Comparison of ENCODE assay signal across 8 cellular contexts in the genomic region with DNA sequence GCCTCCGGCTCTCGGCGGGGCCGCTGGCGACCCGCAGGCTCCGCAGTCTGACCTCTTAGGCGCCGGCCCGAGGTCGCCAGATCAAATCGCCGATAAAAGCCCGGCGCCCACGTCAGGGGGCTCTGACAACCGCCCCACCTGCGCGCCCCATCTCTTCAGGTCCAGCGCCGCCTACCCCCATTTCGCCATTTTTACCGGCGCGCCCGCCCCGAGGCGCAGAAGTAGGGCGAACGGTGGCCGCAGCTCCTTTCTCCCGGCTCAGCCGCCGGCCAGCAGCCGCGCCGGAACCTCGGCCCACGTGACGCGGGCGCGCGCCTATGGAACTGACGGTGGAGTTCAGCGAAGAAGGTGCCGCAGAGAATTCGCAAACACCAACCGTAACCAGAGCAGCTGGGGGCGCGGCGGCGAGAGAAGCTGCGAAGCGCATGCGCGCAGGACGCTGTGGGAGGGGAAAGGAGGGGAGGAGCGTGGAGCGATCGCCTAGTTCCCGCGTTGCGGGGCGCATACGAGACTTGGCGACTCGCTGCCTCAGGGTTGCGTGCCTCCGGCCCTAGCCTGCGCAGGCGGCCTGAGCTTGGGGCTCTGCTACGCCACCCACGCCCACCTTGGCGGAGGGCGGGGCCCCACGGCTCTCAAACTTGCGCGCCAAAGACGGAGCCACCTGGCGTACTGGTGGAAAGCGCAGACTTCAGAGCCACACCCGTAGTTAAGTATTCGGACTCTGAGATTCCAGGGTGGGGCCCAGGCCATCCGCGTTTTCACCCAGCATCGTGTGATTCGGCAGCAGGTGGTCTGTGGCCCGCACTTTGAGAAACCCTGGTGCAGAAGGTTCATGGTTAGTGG. TPM values are rescaled to one million over a fixed set of nuclear protein-coding genes. Genes with fewer than 3 reads are reported as not detected.
DNase-seq lines count a peak whose midpoint lies in the region; ATAC-seq and TF ChIP-seq lines count a peak whose summit lies in the region.

A gene with protein sequence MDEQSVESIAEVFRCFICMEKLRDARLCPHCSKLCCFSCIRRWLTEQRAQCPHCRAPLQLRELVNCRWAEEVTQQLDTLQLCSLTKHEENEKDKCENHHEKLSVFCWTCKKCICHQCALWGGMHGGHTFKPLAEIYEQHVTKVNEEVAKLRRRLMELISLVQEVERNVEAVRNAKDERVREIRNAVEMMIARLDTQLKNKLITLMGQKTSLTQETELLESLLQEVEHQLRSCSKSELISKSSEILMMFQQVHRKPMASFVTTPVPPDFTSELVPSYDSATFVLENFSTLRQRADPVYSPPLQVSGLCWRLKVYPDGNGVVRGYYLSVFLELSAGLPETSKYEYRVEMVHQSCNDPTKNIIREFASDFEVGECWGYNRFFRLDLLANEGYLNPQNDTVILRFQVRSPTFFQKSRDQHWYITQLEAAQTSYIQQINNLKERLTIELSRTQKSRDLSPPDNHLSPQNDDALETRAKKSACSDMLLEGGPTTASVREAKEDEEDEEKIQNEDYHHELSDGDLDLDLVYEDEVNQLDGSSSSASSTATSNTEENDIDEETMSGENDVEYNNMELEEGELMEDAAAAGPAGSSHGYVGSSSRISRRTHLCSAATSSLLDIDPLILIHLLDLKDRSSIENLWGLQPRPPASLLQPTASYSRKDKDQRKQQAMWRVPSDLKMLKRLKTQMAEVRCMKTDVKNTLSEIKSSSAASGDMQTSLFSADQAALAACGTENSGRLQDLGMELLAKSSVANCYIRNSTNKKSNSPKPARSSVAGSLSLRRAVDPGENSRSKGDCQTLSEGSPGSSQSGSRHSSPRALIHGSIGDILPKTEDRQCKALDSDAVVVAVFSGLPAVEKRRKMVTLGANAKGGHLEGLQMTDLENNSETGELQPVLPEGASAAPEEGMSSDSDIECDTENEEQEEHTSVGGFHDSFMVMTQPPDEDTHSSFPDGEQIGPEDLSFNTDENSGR (minus strand): TSS at position 418 of the 843 bp plus-strand sequence. CDS start 419 bp downstream, outside the sequence.

- H3K27me3 Mint-ChIP-seq in T-helper 2 cell treated with Interferon-gamma antibody and Interleukin-4, amounts not matched to agents 5 μg/mL and 100 μg/mL, for 36 hours (ENCODE audit: low read depth), result no peaks in the 10 kb centered on the region

- peak within 1 kb of the TSS; percentile 87 to 89 for H3K27ac ChIP-seq in ascending aorta
- H3K27ac ChIP-seq in right cardiac atrium (ENCODE audit: low read length), result peak within 1 kb of the TSS; percentile 72
- peak within 1 kb of the TSS; percentile 85 for H3K27ac ChIP-seq in vagina

- H3K9me3 Mint-ChIP-seq in T-helper 2 cell treated with Interferon-gamma antibody and Interleukin-4, amounts not matched to agents 5 μg/mL and 100 μg/mL, for 36 hours, result no peaks in the 10 kb centered on the region

- peaks cover 52% of the 10 kb centered on the region for H3K4me1 Mint-ChIP-seq in T-helper 2 cell treated with Interferon-gamma antibody and Interleukin-4, amounts not matched to agents 5 μg/mL and 100 μg/mL, for 36 hours (ENCODE audit: low read depth)

- H3K36me3 ChIP-seq in ascending aorta (peaks cover 0 to 6% of the 10 kb centered on the region in 2 donors), vagina (no peaks in the 10 kb centered on the region)

- peak within 1 kb of the TSS; percentile 95 for H3K27ac Mint-ChIP-seq in T-helper 2 cell treated with Interferon-gamma antibody and Interleukin-4, amounts not matched to agents 5 μg/mL and 100 μg/mL, for 36 hours

- H3K4me3 ChIP-seq in ascending aorta (peak within 1 kb of the TSS; percentile 78 to 95), right cardiac atrium (ENCODE audit: low read length) (peak within 1 kb of the TSS; percentile 78), vagina (peak within 1 kb of the TSS; percentile 74 to 76)

- peaks cover 36% of the 10 kb centered on the region for H3K36me3 Mint-ChIP-seq in T-helper 2 cell treated with Interferon-gamma antibody and Interleukin-4, amounts not matched to agents 5 μg/mL and 100 μg/mL, for 36 hours (ENCODE audit: low read depth)

- intact Hi-C loops in ascending aorta (cut with DNase I), result loop anchor here (1.0 to 10.0 kb wide), 3 partner anchors 49 to 752 kb away; a partner anchor contains a TSS
- intact Hi-C loops in right cardiac atrium (cut with DNase I), result no loop called here
- intact Hi-C loops in vagina (cut with DNase I), result no loop called here

- TF ChIP-seq CTCF in ascending aorta (IDR thresholded peaks at IDR 0.05) (peak in 1 of 3 experiments; percentile 6), vagina (IDR thresholded peaks at IDR 0.05) (no peak)

- peak in 1 of 2 donors; percentile 29 for TF ChIP-seq POLR2A in vagina (IDR thresholded peaks at IDR 0.05)

- H3K9me3 ChIP-seq in ascending aorta, result no peaks in the 10 kb centered on the region
- H3K9me3 ChIP-seq in right cardiac atrium (ENCODE audit: control insufficient read depth, low read length), result no peaks in the 10 kb centered on the region
- no peaks in the 10 kb centered on the region for H3K9me3 ChIP-seq in vagina

- under 1% methylated on average over 89 of the region's 89 CpGs for WGBS in right cardiac atrium

- ATAC-seq in GM18502 (IDR thresholded peaks at IDR 0.05; ENCODE audit: poor library complexity, unreplicated experiment) (peak; percentile 94), HG02970 (IDR thresholded peaks at IDR 0.05; ENCODE audit: low FRiP score, unreplicated experiment) (peak; percentile 92), right cardiac atrium (peak; percentile 100)

- H3K27me3 ChIP-seq in ascending aorta (no peaks in the 10 kb centered on the region), right cardiac atrium (ENCODE audit: control insufficient read depth, insufficient read depth) (no peaks in the 10 kb centered on the region), vagina (no peaks in the 10 kb centered on the region)

- peak within 1 kb of the TSS; percentile 95 for H3K4me3 Mint-ChIP-seq in T-helper 2 cell treated with Interferon-gamma antibody and Interleukin-4, amounts not matched to agents 5 μg/mL and 100 μg/mL, for 36 hours

- DNase-seq in NCI-H1930 (lab: John Stamatoyannopoulos, UW), result peak; percentile 94 to 96
- DNase-seq in T-helper 2 cell treated with Interferon-gamma antibody and Interleukin-4, amounts not matched to agents 5 μg/mL and 100 μg/mL, for 36 hours (ENCODE audit: low spot score), result peak; percentile 100
- peak; percentile 84 to 98 for DNase-seq in ascending aorta (ENCODE audit: low spot score in 2 of 2)
- DNase-seq in right cardiac atrium, result peak; percentile 98 to 99 (median 98)
- peak; percentile 95 for DNase-seq in putamen (ENCODE audit: low spot score)
- peak; percentile 97 to 98 for DNase-seq in vagina (ENCODE audit: extremely low spot score in 2 of 2)

- peaks cover 4 to 13% of the 10 kb centered on the region in 2 donors for H3K4me1 ChIP-seq in ascending aorta
- H3K4me1 ChIP-seq in right cardiac atrium (ENCODE audit: control insufficient read depth, insufficient read depth, low read length), result no peaks in the 10 kb centered on the region
- peaks cover 41% of the 10 kb centered on the region for H3K4me1 ChIP-seq in vagina

RNA-seq across cellular contexts. Expression of the gene that starts here (rescaled TPM):
- total RNA-seq in ascending aorta (15.0 TPM), right cardiac atrium (10 to 100 TPM; 17.0 to 18.0 (median 17.9) TPM), vagina (20.4 TPM)
- 6.5 TPM for polyA plus RNA-seq in right cardiac atrium

Comparison
In these comparisons a context has a peak if more than half of its experiments do, and no peak if none do; other contexts are left out.
1. Peak in every context shown above with its lines: DNase-seq, ATAC-seq, H3K4me3 ChIP-seq and H3K27ac ChIP-seq.